Comparison of ENCODE assay signal across 16 cellular contexts in the genomic region with DNA sequence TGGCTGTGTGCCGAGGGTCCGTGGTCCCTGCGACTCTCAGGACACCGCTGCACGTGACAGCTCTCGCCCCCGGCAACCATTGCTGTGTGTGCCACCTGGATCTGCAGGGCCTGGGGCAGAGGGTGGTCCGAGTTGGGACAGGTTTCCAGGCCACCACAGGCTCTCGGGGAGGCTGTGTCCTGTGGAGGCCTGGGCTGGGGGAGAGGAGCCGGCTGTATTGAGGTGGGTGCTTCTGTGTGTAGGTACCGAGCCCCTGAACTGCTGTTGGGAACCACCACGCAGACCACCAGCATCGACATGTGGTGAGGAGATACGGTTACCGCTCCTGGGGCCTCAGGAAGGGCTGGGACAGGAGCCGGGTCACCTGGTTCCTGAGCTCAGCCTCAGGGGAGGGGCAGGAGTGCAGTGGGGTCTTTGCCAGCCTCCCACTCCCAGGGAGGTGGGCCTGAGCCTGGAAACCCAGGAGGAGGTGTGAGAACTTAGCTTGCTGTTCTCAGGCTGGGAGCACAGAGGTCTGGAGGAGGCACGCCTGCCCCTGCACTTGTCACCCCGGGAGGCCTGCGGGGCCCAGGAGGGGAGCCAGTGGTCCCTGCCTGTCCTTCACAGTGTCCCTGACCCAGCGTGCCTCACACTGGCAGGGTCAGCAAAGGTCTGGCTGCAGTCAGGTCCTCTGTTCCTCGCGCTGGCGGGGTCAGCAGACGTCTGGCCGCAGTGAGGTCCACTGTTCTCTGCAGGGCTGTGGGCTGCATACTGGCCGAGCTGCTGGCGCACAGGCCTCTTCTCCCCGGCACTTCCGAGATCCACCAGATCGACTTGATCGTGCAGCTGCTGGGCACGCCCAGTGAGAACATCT. TPM values are rescaled to one million over a fixed set of nuclear protein-coding genes. Genes with fewer than 3 reads are reported as not detected.
DNase-seq lines count a peak whose midpoint lies in the region; ATAC-seq, FAIRE-seq and TF ChIP-seq lines count a peak whose summit lies in the region.
"Had no signal": no experiment of that assay in that cellular context is flagged by ENCODE, and none has a peak within 500 bp of the region (broad histone marks: within the 10 kb centered on the region; RNA-seq: fewer than 3 reads in every experiment).

No MANE protein-coding gene starts in this region.

- TF ChIP-seq POLR2A in H1 (IDR thresholded peaks at IDR 0.05; ENCODE audit: control extremely low read depth in 1 of 2, low read depth in 2 of 2, low read length in 2 of 2) (no peak), sigmoid colon (IDR thresholded peaks at IDR 0.05) (no peak)

- no peak overlapping the region for H3K27ac ChIP-seq in SK-N-SH (ENCODE audit: low read depth in 2 of 2, low read length in 1 of 2)
- H3K27ac ChIP-seq in H1 (ENCODE audit: low read depth, low read length): no peak overlapping the region
- H3K27ac ChIP-seq in sigmoid colon: no peak overlapping the region

- POLR2A ChIA-PET in SK-N-SH (lab: Yijun Ruan, JAX) (no interaction called here), H1 (lab: Charles Lee; ENCODE audit: partially characterized antibody) (interaction anchor here (0.8 to 6.6 kb wide), 6 partner anchors 9 to 129 kb away, joined by 3 to 36 read pairs (median 4); no protein-coding TSS in a partner anchor), WTC11 (lab: Charles Lee) (no interaction called here)

- no peak overlapping the region for H3K56ac ChIP-seq in H1 (replicated peaks; ENCODE audit: insufficient read length, low read depth, low read length)

- H4K8ac ChIP-seq in H1 (ENCODE audit: extremely low read depth, insufficient read depth, low read length): no peak overlapping the region

- TF ChIP-seq RAD21 in SK-N-SH (IDR thresholded peaks at IDR 0.05; ENCODE audit: low read length) (no peak), H1 (IDR thresholded peaks at IDR 0.05 in 1 of 2, conservative IDR thresholded peaks at IDR 0.05 in 1 of 2; ENCODE audit: low read depth in 2 of 2, low read length in 2 of 2) (no peak)

- no peak overlapping the region for H3K23ac ChIP-seq in H1 (ENCODE audit: insufficient read length)

- H3K4me1 ChIP-seq in SK-N-SH (ENCODE audit: control insufficient read depth in 1 of 2, insufficient read depth in 2 of 2, low read depth in 1 of 2, low read length in 1 of 2) (peaks cover 0 to 15% of the 10 kb centered on the region in 2 experiments; a peak in 1 of 4 replicates), H1 (replicated peaks in 1 of 4; ENCODE audit: control insufficient read depth in 3 of 4, insufficient read depth in 4 of 4, low read length in 3 of 4) (no peaks in the 10 kb centered on the region), sigmoid colon (no peaks in the 10 kb centered on the region)

- H3K9me3 Mint-ChIP-seq in activated naive CD8-positive, alpha-beta T cell treated with anti-CD3 and anti-CD28 coated beads for 36 hours: no peaks in the 10 kb centered on the region
- no peaks in the 10 kb centered on the region for H3K9me3 Mint-ChIP-seq in WTC11
- H3K9me3 Mint-ChIP-seq: activated CD4-positive, alpha-beta T cell treated with anti-CD3 and anti-CD28 coated beads, Interleukin-2, amount 10 ng/mL, durations not matched to agents 24 days and 14 days; activated naive CD4-positive, alpha-beta T cell treated with anti-CD3 and anti-CD28 coated beads for 36 hours; CD4-positive, CD25-positive, alpha-beta regulatory T cell; naive thymus-derived CD4-positive, alpha-beta T cell; stimulated activated naive B cell treated with anti-CD40 and anti-IgM and Interleukin-4, amounts not matched to agents 10 μg/mL and 1 μg/mL and 100 μg/mL, for 72 hours had no signal

- H3K36me3 ChIP-seq in SK-N-SH (replicated peaks in 1 of 2; ENCODE audit: control insufficient read depth in 1 of 2, insufficient read depth in 2 of 2, low read length in 1 of 2) (peaks cover 14 to 70% of the 10 kb centered on the region in 2 experiments), H1 (ENCODE audit: control insufficient read depth in 2 of 4, insufficient read depth in 4 of 4, low read length in 3 of 4) (peaks cover 3 to 40% (median 17%) of the 10 kb centered on the region in 4 experiments; a peak in 7 of 8 replicates), sigmoid colon (peaks cover 6 to 63% (median 35%) of the 10 kb centered on the region in 4 donors)

- no peak overlapping the region for H3K4me3 Mint-ChIP-seq in activated naive CD8-positive, alpha-beta T cell treated with anti-CD3 and anti-CD28 coated beads for 36 hours
- no peak overlapping the region for H3K4me3 Mint-ChIP-seq in WTC11
- H3K4me3 Mint-ChIP-seq: activated CD4-positive, alpha-beta T cell treated with anti-CD3 and anti-CD28 coated beads, Interleukin-2, amount 10 ng/mL, durations not matched to agents 24 days and 14 days; activated naive CD4-positive, alpha-beta T cell treated with anti-CD3 and anti-CD28 coated beads for 36 hours; naive thymus-derived CD4-positive, alpha-beta T cell; stimulated activated naive B cell treated with anti-CD40 and anti-IgM and Interleukin-4, amounts not matched to agents 10 μg/mL and 1 μg/mL and 100 μg/mL, for 72 hours had no signal

- TF ChIP-seq CTCF in SK-N-SH (IDR thresholded peaks at IDR 0.05) (no peak), H1 (IDR thresholded peaks at IDR 0.05; ENCODE audit: control extremely low read depth in 1 of 3, insufficient read depth in 1 of 3, low read depth in 1 of 3, low read length in 3 of 3) (no peak), sigmoid colon (IDR thresholded peaks at IDR 0.05) (no peak), WTC11 (IDR thresholded peaks at IDR 0.05) (no peak)

- H3K27me3 ChIP-seq in SK-N-SH (ENCODE audit: insufficient read depth) (no peaks in the 10 kb centered on the region), H1 (replicated peaks in 1 of 4; ENCODE audit: control insufficient read depth in 3 of 4, extremely low read depth in 1 of 4, insufficient read depth in 3 of 4, low read length in 3 of 4) (no peaks in the 10 kb centered on the region), sigmoid colon (no peaks in the 10 kb centered on the region)
- H3K27me3 ChIP-seq: transverse colon had no signal

- peaks cover 3% of the 10 kb centered on the region for H3K79me1 ChIP-seq in H1 (ENCODE audit: low read depth, low read length)

- H2AK5ac ChIP-seq in H1 (ENCODE audit: low read depth, low read length): no peak overlapping the region

- peaks cover 7% of the 10 kb centered on the region for H3K36me3 Mint-ChIP-seq in activated naive CD8-positive, alpha-beta T cell treated with anti-CD3 and anti-CD28 coated beads for 36 hours
- peaks cover 35% of the 10 kb centered on the region for H3K36me3 Mint-ChIP-seq in WTC11

- H3K27me3 Mint-ChIP-seq in activated naive CD8-positive, alpha-beta T cell treated with anti-CD3 and anti-CD28 coated beads for 36 hours: no peaks in the 10 kb centered on the region
- no peaks in the 10 kb centered on the region for H3K27me3 Mint-ChIP-seq in WTC11 (ENCODE audit: low read depth)
- H3K27me3 Mint-ChIP-seq: activated CD4-positive, alpha-beta T cell treated with anti-CD3 and anti-CD28 coated beads, Interleukin-2, amount 10 ng/mL, durations not matched to agents 24 days and 14 days; CD4-positive, CD25-positive, alpha-beta regulatory T cell; naive thymus-derived CD4-positive, alpha-beta T cell; stimulated activated naive B cell treated with anti-CD40 and anti-IgM and Interleukin-4, amounts not matched to agents 10 μg/mL and 1 μg/mL and 100 μg/mL, for 72 hours had no signal

- no peak for TF ChIP-seq EP300 in SK-N-SH (IDR thresholded peaks at IDR 0.05; ENCODE audit: borderline replicate concordance in 1 of 2, low read depth in 1 of 2, low read length in 1 of 2)
- TF ChIP-seq EP300 in H1 (IDR thresholded peaks at IDR 0.05; ENCODE audit: borderline replicate concordance in 1 of 2, low read depth in 2 of 2, low read length in 2 of 2): no peak
- no peak for TF ChIP-seq EP300 in sigmoid colon (IDR thresholded peaks at IDR 0.05)

- H4K91ac ChIP-seq in H1 (replicated peaks; ENCODE audit: insufficient read length, low read length): no peak overlapping the region

- H2AFZ ChIP-seq in SK-N-SH (ENCODE audit: low read depth) (no peak overlapping the region), H1 (ENCODE audit: low read length) (no peak overlapping the region)

- no peaks in the 10 kb centered on the region for H3K9me2 ChIP-seq in SK-N-SH

- CTCF ChIA-PET in SK-N-SH (lab: Yijun Ruan, JAX) (interaction anchor here (1.0 to 2.4 kb wide), 3 partner anchors 128 to 216 kb away, joined by 3 to 6 read pairs (median 3); no protein-coding TSS in a partner anchor), H1 (lab: Charles Lee; ENCODE audit: partially characterized antibody) (interaction anchor here (0.7 to 1.2 kb wide), 4 partner anchors 17 to 94 kb away, joined by 3 to 4 read pairs (median 4); no protein-coding TSS in a partner anchor), WTC11 (lab: Charles Lee) (no interaction called here)

- H3K4me1 Mint-ChIP-seq in activated naive CD8-positive, alpha-beta T cell treated with anti-CD3 and anti-CD28 coated beads for 36 hours: no peaks in the 10 kb centered on the region
- no peaks in the 10 kb centered on the region for H3K4me1 Mint-ChIP-seq in WTC11

- H2BK5ac ChIP-seq in H1 (ENCODE audit: low read depth, low read length): 0 out of 2 replicates have a peak overlapping the region, but pooled peaks have one; percentile 44

- H3K4ac ChIP-seq in H1 (replicated peaks; ENCODE audit: insufficient read length, low read depth, low read length): no peak overlapping the region

- no peaks in the 10 kb centered on the region for H3K9me3 ChIP-seq in SK-N-SH
- no peaks in the 10 kb centered on the region for H3K9me3 ChIP-seq in H1 (ENCODE audit: insufficient read depth in 2 of 2, low read depth in 1 of 2, low read length in 1 of 2)
- no peaks in the 10 kb centered on the region for H3K9me3 ChIP-seq in sigmoid colon
- H3K9me3 ChIP-seq: transverse colon had no signal

- H3K79me2 ChIP-seq in SK-N-SH (ENCODE audit: insufficient read depth): peaks cover 12% of the 10 kb centered on the region; the same call in 1 of the 2 replicates
- H3K79me2 ChIP-seq in H1 (ENCODE audit: control insufficient read depth in 1 of 2, insufficient read depth in 2 of 2, low read length in 2 of 2): no peaks in the 10 kb centered on the region

- intact Hi-C loops in sigmoid colon (cut with DNase I): no loop called here

- H3K4me2 ChIP-seq in SK-N-SH (no peak overlapping the region), H1 (ENCODE audit: insufficient read depth in 1 of 2, low read depth in 2 of 2, low read length in 2 of 2) (no peak overlapping the region)

- no peak overlapping the region for H2BK15ac ChIP-seq in H1 (ENCODE audit: low read length)

- FAIRE-seq in H1 (lab: Jason Lieb, UNC): no peak
- FAIRE-seq: astrocyte had no signal

- peak; percentile 15 for DNase-seq in SK-N-SH
- no peak for DNase-seq in H1 (ENCODE audit: low read depth in 1 of 2, low spot score in 2 of 2)
- DNase-seq in sigmoid colon: peak; percentile 61
- no peak for DNase-seq in activated naive CD8-positive, alpha-beta T cell treated with anti-CD3 and anti-CD28 coated beads for 36 hours
- DNase-seq in WTC11 (ENCODE audit: low spot score): no peak
- DNase-seq: activated CD4-positive, alpha-beta T cell treated with anti-CD3 and anti-CD28 coated beads, Interleukin-2, amount 10 ng/mL, durations not matched to agents 24 days and 14 days; activated CD8-positive, alpha-beta memory T cell treated with anti-CD3 and anti-CD28 coated beads, Interleukin-2, amount 50 U/mL, for 48 hours; activated naive CD4-positive, alpha-beta T cell treated with anti-CD3 and anti-CD28 coated beads for 36 hours; CD4-positive, CD25-positive, alpha-beta regulatory T cell; DND-41; naive thymus-derived CD4-positive, alpha-beta T cell; NCI-H345; stimulated activated naive B cell treated with anti-CD40 and anti-IgM and Interleukin-4, amounts not matched to agents 10 μg/mL and 1 μg/mL and 100 μg/mL, for 72 hours; transverse colon had no signal

- H3K14ac ChIP-seq in H1 (ENCODE audit: insufficient read length): no peak overlapping the region

- H2BK120ac ChIP-seq in H1 (replicated peaks; ENCODE audit: low read depth, low read length): no peak overlapping the region

- H3F3A ChIP-seq in SK-N-SH (replicated peaks; ENCODE audit: insufficient read depth): peaks cover under 1% of the 10 kb centered on the region

- H3K4me3 ChIP-seq in SK-N-SH (ENCODE audit: low read depth in 2 of 2, low read length in 1 of 2) (no peak overlapping the region), H1 (ENCODE audit: extremely low read depth in 1 of 4, insufficient read depth in 2 of 4, low read depth in 3 of 4, low read length in 4 of 4) (no peak overlapping the region), sigmoid colon (no peak overlapping the region)
- H3K4me3 ChIP-seq: transverse colon had no signal

- WGBS in SK-N-SH (ENCODE audit: low lambda C conversion rate): 100% methylated on average over 10 of the region's 32 CpGs
- WGBS in H1 (ENCODE audit: extremely low coverage in 1 of 2, insufficient coverage in 1 of 2, insufficient read length in 1 of 2, insufficient replicate concordance in 2 of 2, low coverage in 1 of 2, low lambda C conversion rate in 2 of 2, missing lambda C conversion rate in 1 of 2), 2 experiments: 95% methylated on average over 32 of the region's 32 CpGs; no CpG with 5 or more reads in 1 of the 2 experiments
- 75 to 88% methylated on average over 32 of the region's 32 CpGs for WGBS in sigmoid colon, 2 donors

- H3K27ac Mint-ChIP-seq in activated naive CD8-positive, alpha-beta T cell treated with anti-CD3 and anti-CD28 coated beads for 36 hours: no peak overlapping the region
- H3K27ac Mint-ChIP-seq in WTC11: no peak overlapping the region
- H3K27ac Mint-ChIP-seq: activated CD4-positive, alpha-beta T cell treated with anti-CD3 and anti-CD28 coated beads, Interleukin-2, amount 10 ng/mL, durations not matched to agents 24 days and 14 days; activated naive CD4-positive, alpha-beta T cell treated with anti-CD3 and anti-CD28 coated beads for 36 hours; CD4-positive, CD25-positive, alpha-beta regulatory T cell; naive thymus-derived CD4-positive, alpha-beta T cell had no signal

- H3K9ac ChIP-seq in SK-N-SH (no peak overlapping the region), H1 (replicated peaks in 1 of 4; ENCODE audit: extremely low read depth in 1 of 4, low read depth in 3 of 4, low read length in 3 of 4) (no peak overlapping the region)

- H3K18ac ChIP-seq in H1 (ENCODE audit: extremely low read depth, low read length): no peak overlapping the region

- H4K5ac ChIP-seq in H1 (ENCODE audit: insufficient read length, low read depth, low read length): no peak overlapping the region

- no peaks in the 10 kb centered on the region for H3K23me2 ChIP-seq in H1 (ENCODE audit: low read depth, low read length)

- no peak overlapping the region for H2BK12ac ChIP-seq in H1 (ENCODE audit: low read depth, low read length)

- ATAC-seq in SK-N-SH treated with all-trans-retinoic acid at 6 μM for 48 hours (no peak), WTC11 (no peak)
- ATAC-seq: naive thymus-derived CD4-positive, alpha-beta T cell; stimulated activated naive B cell treated with anti-CD40 and anti-IgM and Interleukin-4, amounts not matched to agents 10 μg/mL and 1 μg/mL and 100 μg/mL, for 72 hours had no signal

- peaks cover 2% of the 10 kb centered on the region; the same call in 1 of the 2 replicates for H4K20me1 ChIP-seq in SK-N-SH (ENCODE audit: insufficient read depth)
- H4K20me1 ChIP-seq in H1 (replicated peaks in 1 of 2; ENCODE audit: control insufficient read depth in 1 of 2, insufficient read depth in 2 of 2, low read length in 2 of 2): peaks cover 0 to 25% of the 10 kb centered on the region in 2 experiments

- H2BK20ac ChIP-seq in H1 (ENCODE audit: low read length): no peak overlapping the region

RNA-seq across cellular contexts. Expression of gene SPATA2L, which starts 7.3 kb away (rescaled TPM):
- polyA plus RNA-seq in SK-N-SH (2012; rRNA removed) (7.8 and 8.6 TPM in 2 replicates), H1 (2011; rRNA removed) (9.3 and 17.7 TPM in 2 replicates), sigmoid colon (10 to 100 TPM; 11.3 to 17.6 (median 12.6) TPM)
- polyA plus RNA-seq in SK-N-SH (2012; cell fraction: cytosol; rRNA removed): 3.8 and 6.4 TPM in 2 replicates
- polyA plus RNA-seq in SK-N-SH (2012; cell fraction: nucleus; rRNA removed): 12.2 and 23.8 TPM in 2 replicates
- 12.5 and 12.7 TPM in 2 replicates for total RNA-seq in H1 (2021; fragmentation: NEBNext Ultra II Directional; extraction: Animal tissue kit (Norgen Biotek cat#: 25700))
- polyA plus RNA-seq in H1 (2011; cell fraction: cytosol; rRNA removed): 13.4 TPM
- polyA plus RNA-seq in H1 (2011; cell fraction: nucleus; rRNA removed): 16.3 TPM
- polyA plus RNA-seq in H1 (2012, experiment 1 of 2): 5.2 to 10.1 TPM (median 9.8 TPM) in 4 replicates
- 10.5 TPM for polyA plus RNA-seq in H1 (2012, experiment 2 of 2)
- 5.4 TPM for polyA plus RNA-seq in H1 (2013, experiment 1 of 2)
- 4.9 TPM for polyA plus RNA-seq in H1 (2013, experiment 2 of 2)
- 3.4 and 3.5 TPM in 2 replicates for polyA minus RNA-seq in H1 (2011; rRNA and poly(A)+ RNA removed)
- polyA minus RNA-seq in H1 (2011; cell fraction: cytosol; rRNA and poly(A)+ RNA removed): 9.9 TPM
- polyA minus RNA-seq in H1 (2011; cell fraction: nucleus; rRNA and poly(A)+ RNA removed): 16.0 TPM
- total RNA-seq in sigmoid colon (10 to 100 TPM in 1 of 4 donors, 1 to 10 TPM in 3; 3.5 to 12.6 (median 6.5) TPM), WTC11 (2021) (12.1 to 15.7 TPM (median 14.1 TPM) in 3 replicates)
- 1 to 10 TPM; 3.2 to 3.3 TPM for total RNA-seq in activated naive CD8-positive, alpha-beta T cell treated with anti-CD3 and anti-CD28 coated beads for 36 hours

RNA-seq across cellular contexts. Expression of gene CDK10, which starts 7.7 kb away (rescaled TPM):
- polyA plus RNA-seq in SK-N-SH (2012; rRNA removed) (84.7 and 94.5 TPM in 2 replicates), H1 (2011; rRNA removed) (49.5 and 87.5 TPM in 2 replicates), sigmoid colon (10 to 100 TPM; 34.0 to 96.0 (median 36.0) TPM)
- polyA plus RNA-seq in SK-N-SH (2012; cell fraction: cytosol; rRNA removed): 25.8 and 40.4 TPM in 2 replicates
- 517 and 551 TPM in 2 replicates for polyA plus RNA-seq in SK-N-SH (2012; cell fraction: nucleus; rRNA removed)
- 76.8 and 83.9 TPM in 2 replicates for total RNA-seq in H1 (2021; fragmentation: NEBNext Ultra II Directional; extraction: Animal tissue kit (Norgen Biotek cat#: 25700))
- polyA plus RNA-seq in H1 (2011; cell fraction: cytosol; rRNA removed): 91.7 TPM
- 406 TPM for polyA plus RNA-seq in H1 (2011; cell fraction: nucleus; rRNA removed)
- polyA plus RNA-seq in H1 (2012, experiment 1 of 2): 82.0 to 144 TPM (median 116 TPM) in 4 replicates
- 45.2 TPM for polyA plus RNA-seq in H1 (2012, experiment 2 of 2)
- polyA plus RNA-seq in H1 (2013, experiment 1 of 2): 49.2 TPM
- polyA plus RNA-seq in H1 (2013, experiment 2 of 2): 43.1 TPM
- 36.6 and 43.1 TPM in 2 replicates for polyA minus RNA-seq in H1 (2011; rRNA and poly(A)+ RNA removed)
- 64.7 TPM for polyA minus RNA-seq in H1 (2011; cell fraction: cytosol; rRNA and poly(A)+ RNA removed)
- polyA minus RNA-seq in H1 (2011; cell fraction: nucleus; rRNA and poly(A)+ RNA removed): 58.6 TPM
- total RNA-seq in sigmoid colon (10 to 100 TPM; 17.8 to 62.3 (median 35.2) TPM), WTC11 (2021) (79.8 to 102 TPM (median 81.6 TPM) in 3 replicates)
- 10 to 100 TPM; 72.9 to 77.0 TPM for total RNA-seq in activated naive CD8-positive, alpha-beta T cell treated with anti-CD3 and anti-CD28 coated beads for 36 hours

RNA-seq across cellular contexts. Expression of gene VPS9D1, which starts 26.5 kb away (rescaled TPM):
- 9.2 and 10.1 TPM in 2 replicates for polyA plus RNA-seq in SK-N-SH (2012; rRNA removed)
- 2.8 and 4.8 TPM in 2 replicates for polyA plus RNA-seq in SK-N-SH (2012; cell fraction: cytosol; rRNA removed)
- 50.4 and 75.0 TPM in 2 replicates for polyA plus RNA-seq in SK-N-SH (2012; cell fraction: nucleus; rRNA removed)
- 5.4 and 5.8 TPM in 2 replicates for total RNA-seq in H1 (2021; fragmentation: NEBNext Ultra II Directional; extraction: Animal tissue kit (Norgen Biotek cat#: 25700))
- polyA plus RNA-seq in H1 (2011; rRNA removed): 2.9 and 6.0 TPM in 2 replicates
- 4.7 TPM for polyA plus RNA-seq in H1 (2011; cell fraction: cytosol; rRNA removed)
- polyA plus RNA-seq in H1 (2011; cell fraction: nucleus; rRNA removed): 26.8 TPM
- polyA plus RNA-seq in H1 (2012, experiment 1 of 2): 3.1 to 5.6 TPM (median 5.0 TPM) in 4 replicates
- polyA plus RNA-seq in H1 (2012, experiment 2 of 2): 3.6 TPM
- 2.7 TPM for polyA plus RNA-seq in H1 (2013, experiment 1 of 2)
- polyA plus RNA-seq in H1 (2013, experiment 2 of 2): 2.2 TPM
- polyA minus RNA-seq in H1 (2011; rRNA and poly(A)+ RNA removed): 1.1 and 1.4 TPM in 2 replicates
- 1.8 TPM for polyA minus RNA-seq in H1 (2011; cell fraction: cytosol; rRNA and poly(A)+ RNA removed)
- 4.0 TPM for polyA minus RNA-seq in H1 (2011; cell fraction: nucleus; rRNA and poly(A)+ RNA removed)
- total RNA-seq in sigmoid colon: 10 to 100 TPM in 1 of 4 donors, 1 to 10 TPM in 3; 3.8 to 10.5 (median 4.0) TPM
- 10 to 100 TPM in 1 of 3 donors, 1 to 10 TPM in 2; 5.3 to 19.2 (median 8.4) TPM for polyA plus RNA-seq in sigmoid colon
- 1 to 10 TPM; 1.6 TPM for total RNA-seq in activated naive CD8-positive, alpha-beta T cell treated with anti-CD3 and anti-CD28 coated beads for 36 hours
- total RNA-seq in WTC11 (2021): 3.8 to 5.6 TPM (median 4.2 TPM) in 3 replicates

RNA-seq across cellular contexts. Expression of gene ZNF276, which starts 27.2 kb away (rescaled TPM):
- polyA plus RNA-seq in SK-N-SH (2012; rRNA removed) (24.9 and 27.0 TPM in 2 replicates), H1 (2011; rRNA removed) (6.4 and 10.0 TPM in 2 replicates), sigmoid colon (10 to 100 TPM in 1 of 3 donors, 1 to 10 TPM in 2; 7.2 to 32.3 (median 9.9) TPM)
- 7.7 and 10.6 TPM in 2 replicates for polyA plus RNA-seq in SK-N-SH (2012; cell fraction: cytosol; rRNA removed)
- polyA plus RNA-seq in SK-N-SH (2012; cell fraction: nucleus; rRNA removed): 165 and 173 TPM in 2 replicates
- 9.3 and 9.6 TPM in 2 replicates for total RNA-seq in H1 (2021; fragmentation: NEBNext Ultra II Directional; extraction: Animal tissue kit (Norgen Biotek cat#: 25700))
- 8.0 TPM for polyA plus RNA-seq in H1 (2011; cell fraction: cytosol; rRNA removed)
- polyA plus RNA-seq in H1 (2011; cell fraction: nucleus; rRNA removed): 32.3 TPM
- 7.8 to 13.8 TPM (median 13.0 TPM) in 4 replicates for polyA plus RNA-seq in H1 (2012, experiment 1 of 2)
- 3.1 TPM for polyA plus RNA-seq in H1 (2012, experiment 2 of 2)
- polyA plus RNA-seq in H1 (2013, experiment 1 of 2): 3.9 TPM
- 3.3 TPM for polyA plus RNA-seq in H1 (2013, experiment 2 of 2)
- 4.4 and 6.2 TPM in 2 replicates for polyA minus RNA-seq in H1 (2011; rRNA and poly(A)+ RNA removed)
- polyA minus RNA-seq in H1 (2011; cell fraction: cytosol; rRNA and poly(A)+ RNA removed): 11.2 TPM
- polyA minus RNA-seq in H1 (2011; cell fraction: nucleus; rRNA and poly(A)+ RNA removed): 11.4 TPM
- total RNA-seq in sigmoid colon (10 to 100 TPM; 13.7 to 26.9 (median 18.2) TPM), WTC11 (2021) (13.9 to 17.2 TPM (median 16.6 TPM) in 3 replicates)
- 10 to 100 TPM; 24.7 to 24.9 TPM for total RNA-seq in activated naive CD8-positive, alpha-beta T cell treated with anti-CD3 and anti-CD28 coated beads for 36 hours

RNA-seq across cellular contexts. Expression of gene SPATA33, which starts 36.5 kb away (rescaled TPM):
- polyA plus RNA-seq in SK-N-SH (2012; rRNA removed) (7.2 and 8.5 TPM in 2 replicates), H1 (2011; rRNA removed) (5.4 and 8.4 TPM in 2 replicates), sigmoid colon (1 to 10 TPM; 2.1 to 6.3 (median 4.2) TPM)
- 4.7 and 5.6 TPM in 2 replicates for polyA plus RNA-seq in SK-N-SH (2012; cell fraction: cytosol; rRNA removed)
- 25.2 and 26.5 TPM in 2 replicates for polyA plus RNA-seq in SK-N-SH (2012; cell fraction: nucleus; rRNA removed)
- 13.5 and 16.9 TPM in 2 replicates for total RNA-seq in H1 (2021; fragmentation: NEBNext Ultra II Directional; extraction: Animal tissue kit (Norgen Biotek cat#: 25700))
- polyA plus RNA-seq in H1 (2011; cell fraction: cytosol; rRNA removed): 6.2 TPM
- polyA plus RNA-seq in H1 (2011; cell fraction: nucleus; rRNA removed): 7.4 TPM
- polyA plus RNA-seq in H1 (2012, experiment 1 of 2): 6.9 to 11.5 TPM (median 10.4 TPM) in 4 replicates
- polyA plus RNA-seq in H1 (2012, experiment 2 of 2): 7.0 TPM
- polyA plus RNA-seq in H1 (2013, experiment 1 of 2): 14.6 TPM
- 15.6 TPM for polyA plus RNA-seq in H1 (2013, experiment 2 of 2)
- polyA minus RNA-seq in H1 (2011; rRNA and poly(A)+ RNA removed): 6.0 TPM in 2 replicates
- 11.2 TPM for polyA minus RNA-seq in H1 (2011; cell fraction: cytosol; rRNA and poly(A)+ RNA removed)
- polyA minus RNA-seq in H1 (2011; cell fraction: nucleus; rRNA and poly(A)+ RNA removed): 8.0 TPM
- total RNA-seq in sigmoid colon (1 to 10 TPM; 1.4 to 7.7 (median 5.9) TPM), WTC11 (2021) (12.0 to 12.8 TPM (median 12.2 TPM) in 3 replicates)
- 10 to 100 TPM in 1 of 2 experiments, 1 to 10 TPM in 1; 7.0 to 10.2 TPM for total RNA-seq in activated naive CD8-positive, alpha-beta T cell treated with anti-CD3 and anti-CD28 coated beads for 36 hours

Comparison
In these comparisons a context has a peak if more than half of its experiments do, and no peak if none do; other contexts are left out.
1. DNase-seq: peak in SK-N-SH (single experiment) and sigmoid colon (single experiment); none in H1 (0 of 2), activated naive CD8-positive, alpha-beta T cell treated with anti-CD3 and anti-CD28 coated beads for 36 hours (single experiment) and WTC11 (single experiment).